In genomic region chrX:153687121-153688039, GRCh38 we compare ENCODE assay signal across 8 cellular contexts. TPM values are rescaled to one million over a fixed set of nuclear protein-coding genes. Genes with fewer than 3 reads are reported as not detected.
A peak's percentile ranks its signal among the peaks of the same experiment; 100 is the strongest.
DNase-seq lines count a peak whose midpoint lies in the region; ATAC-seq, FAIRE-seq and TF ChIP-seq lines count a peak whose summit lies in the region.

TSS of gene SLC6A8 (plus strand) at chrX:153687926. CDS start at chrX:153688575, 649 bp downstream.

- intact Hi-C loops in Right ventricle myocardium inferior (cut with DNase I) (loop anchor here (2.0 to 5.0 kb wide), 2 partner anchors 21 to 35 kb away; partner anchors contain the start of genes ABCD1 and BCAP31), pancreas (cut with DNase I) (no loop called here)

- H3K27me3 ChIP-seq in pancreas, result no peaks in the 10 kb centered on the region

- TF ChIP-seq CTCF in pancreas (IDR thresholded peaks at IDR 0.05), result peak in 2 of 4 donors; percentile 7 to 17

- FAIRE-seq in pancreas (lab: Jason Lieb, UNC), result no peak

- 3 to 28% methylated on average over 15 to 53 of the region's 66 CpGs for WGBS in pancreas, 2 donors

- peak; percentile 53 to 60 for ATAC-seq in activated naive CD4-positive, alpha-beta T cell treated with anti-CD3 and anti-CD28 coated beads, Interleukin-2, amount 50 U/mL, for 72 hours
- ATAC-seq in Right ventricle myocardium inferior (peak; percentile 64), pancreas (peak; percentile 70 to 87 (median 80)), HG03521 (IDR thresholded peaks at IDR 0.05; ENCODE audit: unreplicated experiment) (no peak), HG03354 (IDR thresholded peaks at IDR 0.05; ENCODE audit: poor library complexity, severe bottlenecking, unreplicated experiment) (no peak)

- H3K27ac ChIP-seq in pancreas, result no peak within 1 kb of the TSS

- H3K9me3 Mint-ChIP-seq in activated naive CD4-positive, alpha-beta T cell treated with anti-CD3 and anti-CD28 coated beads, Interleukin-2, amount 50 U/mL, for 72 hours, result no peaks in the 10 kb centered on the region

- peak within 1 kb of the TSS in 3 of 4 donors; percentile 10 to 37 (median 34) for H3K4me3 ChIP-seq in pancreas

- no peaks in the 10 kb centered on the region for H3K36me3 Mint-ChIP-seq in activated naive CD4-positive, alpha-beta T cell treated with anti-CD3 and anti-CD28 coated beads, Interleukin-2, amount 50 U/mL, for 72 hours

- no peaks in the 10 kb centered on the region for H3K4me1 ChIP-seq in pancreas

- H3K36me3 ChIP-seq in pancreas, result no peaks in the 10 kb centered on the region

- H3K27ac Mint-ChIP-seq in activated naive CD4-positive, alpha-beta T cell treated with anti-CD3 and anti-CD28 coated beads, Interleukin-2, amount 50 U/mL, for 72 hours, result peak within 1 kb of the TSS in 1 of 2 donors; percentile 68

- H3K9me3 ChIP-seq in pancreas, result no peaks in the 10 kb centered on the region

- peak; percentile 86 for DNase-seq in AG20443 (ENCODE audit: low spot score)
- peak; percentile 47 for DNase-seq in H4 (ENCODE audit: low spot score)
- peak; percentile 14 for DNase-seq in NOMO-1 treated with dmso at 0.1 percent for 144 hours (lab: John Stamatoyannopoulos, UW; ENCODE audit: unreplicated experiment)
- DNase-seq in activated naive CD4-positive, alpha-beta T cell treated with anti-CD3 and anti-CD28 coated beads, Interleukin-2, amount 50 U/mL, for 72 hours (ENCODE audit: low spot score in 2 of 2), result peak in 1 of 2 donors; percentile 33
- DNase-seq in Right ventricle myocardium inferior (ENCODE audit: missing footprints), result peak; percentile 86
- DNase-seq in pancreas, result peak; percentile 66 to 88 (median 80)

RNA-seq across cellular contexts. Expression of gene SLC6A8, which starts in this region (rescaled TPM):
- 21.7 and 43.3 TPM in 2 replicates for total RNA-seq in H4 (2014; rRNA removed; shearing (Covaris generic))
- total RNA-seq in activated naive CD4-positive, alpha-beta T cell treated with anti-CD3 and anti-CD28 coated beads, Interleukin-2, amount 50 U/mL, for 72 hours, result 1 to 10 TPM in 1 of 2 donors, under 1 TPM in 1; 0.16 to 2.2 TPM
- total RNA-seq in Right ventricle myocardium inferior, result 178 TPM
- 10 to 100 TPM in 4 of 6 donors, 1 to 10 TPM in 2; 8.4 to 15.8 (median 11.1) TPM for total RNA-seq in pancreas
- 10 to 100 TPM; 12.3 to 14.4 TPM for polyA plus RNA-seq in pancreas

Comparison
In these comparisons a context has a peak if more than half of its experiments do, and no peak if none do; other contexts are left out.
1. ATAC-seq: peak in activated naive CD4-positive, alpha-beta T cell treated with anti-CD3 and anti-CD28 coated beads, Interleukin-2, amount 50 U/mL, for 72 hours (2 of 2), Right ventricle myocardium inferior (single experiment) and pancreas (4 of 4); none in HG03521 (single experiment) and HG03354 (single experiment).